15 cellular contexts compared by ENCODE assay signal in genomic region chr5:111074244-111074643, GRCh38. TPM values are rescaled to one million over a fixed set of nuclear protein-coding genes. Genes with fewer than 3 reads are reported as not detected.
DNase-seq lines count a peak whose midpoint lies in the region; ATAC-seq and TF ChIP-seq lines count a peak whose summit lies in the region.
"Had no signal": no experiment of that assay in that cellular context is flagged by ENCODE, and none has a peak within 500 bp of the region (broad histone marks: within the 10 kb centered on the region; RNA-seq: fewer than 3 reads in every experiment).

No MANE protein-coding gene starts in this region.

- H3K27me3 ChIP-seq in DOHH2 (ENCODE audit: control insufficient read depth, low read length) (peaks cover 40% of the 10 kb centered on the region), RWPE2 (ENCODE audit: insufficient read depth, poor library complexity, severe bottlenecking) (no peaks in the 10 kb centered on the region), endocrine pancreas (ENCODE audit: control insufficient read depth, insufficient read depth, low read length) (peaks cover 13% of the 10 kb centered on the region), neural progenitor cell (peaks cover 76% of the 10 kb centered on the region), transverse colon (peaks cover 55% of the 10 kb centered on the region), H7 (ENCODE audit: control insufficient read depth, insufficient read depth, low read length) (peaks cover 53% of the 10 kb centered on the region), spleen (replicated peaks in 1 of 7) (peaks cover 0 to 72% (median 24%) of the 10 kb centered on the region in 7 donors)

- no peaks in the 10 kb centered on the region for H3K36me3 Mint-ChIP-seq in neural progenitor cell

- no peak for ATAC-seq in RWPE2 (ENCODE audit: low read depth)

- H3K4me2 ChIP-seq in DOHH2 (ENCODE audit: low read length) (peak overlapping the region; percentile 90), neural progenitor cell (no peak overlapping the region)

- H3K4me3 ChIP-seq in DOHH2 (ENCODE audit: low read length), result peak overlapping the region; percentile 78; the same call in 1 of the 2 replicates
- peak overlapping the region; percentile 37 for H3K4me3 ChIP-seq in RWPE2 (ENCODE audit: severe bottlenecking)
- H3K4me3 ChIP-seq in endocrine pancreas (ENCODE audit: control insufficient read depth, insufficient read depth, low read length), result peak overlapping the region; percentile 50
- H3K4me3 ChIP-seq in neural progenitor cell, result no peak overlapping the region
- peak overlapping the region in 1 of 4 donors; percentile 45 for H3K4me3 ChIP-seq in transverse colon
- H3K4me3 ChIP-seq in H7 (ENCODE audit: insufficient read depth, low read depth, low read length), result no peak overlapping the region
- peak overlapping the region in 3 of 8 donors; percentile 48 to 72 (median 51) for H3K4me3 ChIP-seq in spleen

- TF ChIP-seq CTCF in DOHH2 (IDR thresholded peaks at IDR 0.05; ENCODE audit: low read depth, low read length, poor library complexity, severe bottlenecking) (no peak), RWPE2 (IDR thresholded peaks at IDR 0.05; ENCODE audit: poor library complexity, severe bottlenecking) (no peak), neural progenitor cell (IDR thresholded peaks at IDR 0.05) (no peak), transverse colon (IDR thresholded peaks at IDR 0.05) (no peak), spleen (IDR thresholded peaks at IDR 0.05 in 8 of 11, conservative IDR thresholded peaks at IDR 0.05 in 3 of 11) (no peak)

- H3K79me2 ChIP-seq in DOHH2 (ENCODE audit: control insufficient read depth, low read length) (no peaks in the 10 kb centered on the region), neural progenitor cell (ENCODE audit: low read depth) (no peaks in the 10 kb centered on the region)

- H3K4me1 ChIP-seq in DOHH2 (ENCODE audit: control insufficient read depth, low read length) (peaks cover 33% of the 10 kb centered on the region), RWPE2 (ENCODE audit: insufficient read depth, poor library complexity, severe bottlenecking) (peaks cover 26% of the 10 kb centered on the region), endocrine pancreas (ENCODE audit: control insufficient read depth, insufficient read depth, low read length) (no peaks in the 10 kb centered on the region), neural progenitor cell (no peaks in the 10 kb centered on the region), transverse colon (peaks cover 0 to 26% (median 8%) of the 10 kb centered on the region in 4 donors), spleen (peaks cover 0 to 37% (median 19%) of the 10 kb centered on the region in 6 donors)

- peak overlapping the region; percentile 91 for H3K4me3 Mint-ChIP-seq in neural progenitor cell

- H3K9me3 Mint-ChIP-seq in neural progenitor cell, result no peaks in the 10 kb centered on the region

- TF ChIP-seq POLR2A in transverse colon (IDR thresholded peaks at IDR 0.05) (no peak), spleen (IDR thresholded peaks at IDR 0.05) (no peak)

- H3K27ac Mint-ChIP-seq in neural progenitor cell, result no peak overlapping the region

- DNase-seq in RWPE2 (ENCODE audit: low spot score) (no peak), neural progenitor cell (ENCODE audit: low spot score) (no peak), NCI-H524 treated with DMSO at 0.1 percent for 48 hours (lab: John Stamatoyannopoulos, UW) (no peak), transverse colon (no peak), H7 (no peak), spleen (no peak)
- DNase-seq: anterior cingulate cortex; DMS79 treated with DMSO at 0.1 percent for 48 hours; GOT3; NCI-H1694 treated with DMSO at 0.1 percent for 48 hours; OCI-M1; stimulated activated CD4-positive, alpha-beta T cell treated with anti-CD3 and anti-CD28 coated beads, Interleukin-4, amount 100 ng/mL, for 1 hour had no signal

- no peak overlapping the region for H2AFZ ChIP-seq in neural progenitor cell (replicated peaks)

- peaks cover 42% of the 10 kb centered on the region for H3K27me3 Mint-ChIP-seq in neural progenitor cell (ENCODE audit: insufficient read depth, low read depth)

- H3K36me3 ChIP-seq in DOHH2 (ENCODE audit: control insufficient read depth, low read length), result no peaks in the 10 kb centered on the region
- peaks cover 6% of the 10 kb centered on the region for H3K36me3 ChIP-seq in RWPE2 (ENCODE audit: low read depth)
- H3K36me3 ChIP-seq in endocrine pancreas (ENCODE audit: control insufficient read depth, insufficient read depth, low read length), result no peaks in the 10 kb centered on the region
- no peaks in the 10 kb centered on the region for H3K36me3 ChIP-seq in neural progenitor cell
- no peaks in the 10 kb centered on the region for H3K36me3 ChIP-seq in transverse colon
- H3K36me3 ChIP-seq in H7 (replicated peaks; ENCODE audit: control insufficient read depth, insufficient read depth, low read length), result no peaks in the 10 kb centered on the region; the same call in 1 of the 2 replicates
- no peaks in the 10 kb centered on the region for H3K36me3 ChIP-seq in spleen

- peaks cover 10% of the 10 kb centered on the region for H3K4me1 Mint-ChIP-seq in neural progenitor cell

- H4K20me1 ChIP-seq in DOHH2 (ENCODE audit: control insufficient read depth, insufficient read depth, low read depth, low read length), result no peaks in the 10 kb centered on the region
- peaks cover 13% of the 10 kb centered on the region for H4K20me1 ChIP-seq in neural progenitor cell (ENCODE audit: low read depth)

- H3K9me3 ChIP-seq in DOHH2 (ENCODE audit: control insufficient read depth, insufficient read depth, low read length), result no peaks in the 10 kb centered on the region
- H3K9me3 ChIP-seq in RWPE2 (ENCODE audit: severe bottlenecking), result no peaks in the 10 kb centered on the region
- H3K9me3 ChIP-seq in endocrine pancreas (ENCODE audit: control insufficient read depth, low read length), result no peaks in the 10 kb centered on the region
- no peaks in the 10 kb centered on the region for H3K9me3 ChIP-seq in neural progenitor cell (ENCODE audit: low read depth)
- no peaks in the 10 kb centered on the region for H3K9me3 ChIP-seq in transverse colon
- no peaks in the 10 kb centered on the region for H3K9me3 ChIP-seq in spleen

- H3F3A ChIP-seq in DOHH2 (ENCODE audit: control insufficient read depth, insufficient read depth), result peaks cover 4% of the 10 kb centered on the region
- H3F3A ChIP-seq in neural progenitor cell (ENCODE audit: low read depth), result peaks cover 4% of the 10 kb centered on the region

- WGBS in transverse colon (ENCODE audit: low coverage in 1 of 2), 2 donors, result 65 to 100% methylated on average over 1 to 2 of the region's 2 CpGs
- WGBS in spleen, 5 donors, result 78 to 88% (median 78%) methylated on average over 2 of the region's 2 CpGs

- no peaks in the 10 kb centered on the region; the same call in 1 of the 2 replicates for H3K9me2 ChIP-seq in DOHH2 (replicated peaks; ENCODE audit: control insufficient read depth, low read length)

- in situ Hi-C loops in transverse colon (cut with MboI; ENCODE audit: low pct_ligation_motif_present in 1 of 4, low pct_unique_long_range_greater_than_20kb in 1 of 4, low sequenced_read_pairs in 3 of 4), result loop anchor here in 3 of 4 donors (25.0 kb wide), 1 partner anchor 312 kb away; no protein-coding TSS in a partner anchor

- H3K27ac ChIP-seq in DOHH2 (ENCODE audit: low read depth, low read length) (no peak overlapping the region), RWPE2 (ENCODE audit: poor library complexity, severe bottlenecking) (no peak overlapping the region), neural progenitor cell (no peak overlapping the region), transverse colon (no peak overlapping the region), spleen (no peak overlapping the region)
- H3K27ac ChIP-seq: VCaP had no signal

- H3K9ac ChIP-seq in endocrine pancreas (ENCODE audit: control insufficient read depth, insufficient read depth, low read length), result no peak overlapping the region
- no peak overlapping the region for H3K9ac ChIP-seq in neural progenitor cell

- intact Hi-C loops in transverse colon (cut with DNase I; ENCODE audit: low total_unique reads), result no loop called here
- intact Hi-C loops in spleen (cut with DNase I; ENCODE audit: low total_unique reads), result no loop called here

- TF ChIP-seq EP300 in transverse colon (IDR thresholded peaks at IDR 0.05; ENCODE audit: low read depth), result no peak

RNA-seq across cellular contexts. Expression of gene TSLP, which starts 2.7 kb away (rescaled TPM):
- total RNA-seq in neural progenitor cell (ENCODE audit: low replicate concordance) (not detected in 2 replicates), transverse colon (under 1 TPM in 1 of 4 donors, not detected in 3; 0.27 TPM), spleen (1 to 10 TPM in 2 of 7 donors, under 1 TPM in 4, not detected in 1; 0.34 to 1.1 (median 0.90) TPM)
- total RNA-seq in H7 (2014; rRNA removed; shearing (Covaris generic)), result 0.15 and 0.28 TPM in 2 replicates
- under 1 TPM; 0.35 to 0.45 (median 0.41) TPM for polyA plus RNA-seq in spleen

RNA-seq across cellular contexts. Expression of gene WDR36, which starts 17.9 kb away (rescaled TPM):
- total RNA-seq in neural progenitor cell (ENCODE audit: low replicate concordance) (38.5 and 60.1 TPM in 2 replicates), transverse colon (10 to 100 TPM in 2 of 4 donors, 1 to 10 TPM in 2; 3.6 to 16.2 (median 8.3) TPM), spleen (10 to 100 TPM; 25.0 to 36.1 (median 29.1) TPM)
- 41.5 and 52.3 TPM in 2 replicates for total RNA-seq in H7 (2014; rRNA removed; shearing (Covaris generic))
- polyA plus RNA-seq in spleen, result 1 to 10 TPM; 7.9 to 9.6 (median 8.8) TPM

Comparison
In these comparisons a context has a peak if more than half of its experiments do, and no peak if none do; other contexts are left out.
1. H3K4me3 ChIP-seq: peak in DOHH2 (single experiment), RWPE2 (single experiment) and endocrine pancreas (single experiment); none in neural progenitor cell (single experiment) and H7 (single experiment).